In the genomic region with DNA sequence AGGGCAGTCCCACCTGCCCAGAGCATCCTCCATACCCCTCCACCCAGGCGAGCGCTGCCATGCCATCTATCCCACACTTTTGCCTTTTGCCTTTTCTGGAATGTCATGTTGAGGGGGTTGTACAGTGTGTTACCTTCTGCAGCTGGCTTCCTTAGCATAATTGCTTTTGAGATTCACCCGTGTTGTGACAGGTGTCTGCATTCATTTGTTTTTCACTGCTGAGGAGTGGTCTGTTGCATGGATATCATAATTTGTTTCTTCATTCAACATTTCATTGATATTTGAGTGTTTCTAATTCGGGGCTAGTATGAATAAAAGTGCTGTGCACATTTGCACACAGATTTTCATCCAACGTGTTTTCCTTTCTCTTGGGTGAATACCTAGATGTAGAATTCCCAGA, we compare ENCODE assay signal across 21 cellular contexts.
"Had no signal": no experiment of that assay in that cellular context is flagged by ENCODE, and none has a peak within 500 bp of the region (broad histone marks: within the 10 kb centered on the region; RNA-seq: fewer than 3 reads in every experiment).

No MANE protein-coding gene starts in this region.

- H3K27ac ChIP-seq: colonic mucosa, epithelial cell of prostate, esophagus squamous epithelium, gastrocnemius medialis, heart right ventricle, left lung, lower lobe of right lung had no signal

- H3K4me3 ChIP-seq: colonic mucosa, esophagus squamous epithelium, gastrocnemius medialis, heart right ventricle, left lung, lower lobe of right lung, mucosa of descending colon had no signal

- H3K36me3 ChIP-seq: colonic mucosa, esophagus squamous epithelium, gastrocnemius medialis, heart right ventricle, left lung, lower lobe of right lung had no signal

- H3K9me3 ChIP-seq: colonic mucosa, gastrocnemius medialis, lower lobe of right lung, mucosa of descending colon had no signal

- DNase-seq: colonic mucosa; cortex of kidney; effector CD8-positive, alpha-beta T cell; effector memory CD8-positive, alpha-beta T cell; endodermal cell; erythroblast; esophagus squamous epithelium; foreskin fibroblast; foreskin melanocyte; gastrocnemius medialis; glutamatergic neuron; heart right ventricle; hippocampal formation; left cardiac atrium; left lung; left ventricle myocardium superior; lower lobe of right lung; mesenchymal stem cell; mucosa of descending colon; naive B cell had no signal

- H3K4me1 ChIP-seq: colonic mucosa, esophagus squamous epithelium, gastrocnemius medialis, heart right ventricle, left lung, lower lobe of right lung had no signal

- H3K27me3 ChIP-seq: colonic mucosa, esophagus squamous epithelium, gastrocnemius medialis, left lung had no signal
